In genomic region chr2:8178916-8179315, GRCh38 we compare ENCODE assay signal across 35 cellular contexts.
"Had no signal": no experiment of that assay in that cellular context is flagged by ENCODE, and none has a peak within 500 bp of the region (broad histone marks: within the 10 kb centered on the region; RNA-seq: fewer than 3 reads in every experiment).

No MANE protein-coding gene starts in this region.

- H3K27me3 Mint-ChIP-seq: activated CD4-positive, alpha-beta T cell treated with anti-CD3 and anti-CD28 coated beads, Interleukin-2, amount 10 ng/mL, durations not matched to agents 7 days and 5 days; activated CD8-positive, alpha-beta memory T cell treated with anti-CD3 and anti-CD28 coated beads, Interleukin-2, amount 10 ng/mL, durations not matched to agents 7 days and 5 days; activated naive CD8-positive, alpha-beta T cell treated with anti-CD3 and anti-CD28 coated beads for 36 hours; activated T-cell treated with anti-CD3 and anti-CD28 coated beads, Interleukin-2, amount 50 U/mL, for 24 hours; T-cell had no signal

- H3K9me3 ChIP-seq: body of pancreas, breast epithelium had no signal

- H3K27ac Mint-ChIP-seq: activated CD4-positive, alpha-beta memory T cell treated with anti-CD3 and anti-CD28 coated beads, Interleukin-2, amount 10 ng/mL, durations not matched to agents 7 days and 5 days; activated CD4-positive, alpha-beta T cell treated with anti-CD3 and anti-CD28 coated beads for 36 hours; activated CD4-positive, alpha-beta T cell treated with anti-CD3 and anti-CD28 coated beads, Interleukin-2, amount 10 ng/mL, durations not matched to agents 7 days and 5 days; activated CD8-positive, alpha-beta memory T cell treated with anti-CD3 and anti-CD28 coated beads, Interleukin-2, amount 10 ng/mL, durations not matched to agents 7 days and 5 days; activated CD8-positive, alpha-beta T cell treated with anti-CD3 and anti-CD28 coated beads, Interleukin-2, amount 10 ng/mL, durations not matched to agents 7 days and 5 days; activated naive CD4-positive, alpha-beta T cell treated with anti-CD3 and anti-CD28 coated beads for 36 hours; activated naive CD4-positive, alpha-beta T cell treated with anti-CD3 and anti-CD28 coated beads, Interleukin-2, amount 50 U/mL, for 72 hours; activated naive CD8-positive, alpha-beta T cell treated with anti-CD3 and anti-CD28 coated beads for 36 hours; activated T-cell treated with anti-CD3 and anti-CD28 coated beads, Interleukin-2, amount 50 U/mL, for 24 hours; activated T-helper 2 cell treated with anti-CD3 and anti-CD28 coated beads, Interferon-gamma antibody, Interleukin-2, Interleukin-4, amounts not matched to agents 10 μg/mL and 5 μg/mL and 100 μg/mL, durations not matched to agents 14 hours and 24 hours and 36 hours; T-cell; T-helper 2 cell treated with Interferon-gamma antibody and Interleukin-4, amounts not matched to agents 5 μg/mL and 100 μg/mL, for 36 hours; WTC11 had no signal

- H3K4me1 ChIP-seq: adrenal gland, body of pancreas, breast epithelium had no signal

- H3K4me3 Mint-ChIP-seq: activated CD4-positive, alpha-beta memory T cell treated with anti-CD3 and anti-CD28 coated beads, Interleukin-2, amount 10 ng/mL, durations not matched to agents 7 days and 5 days; activated CD4-positive, alpha-beta T cell treated with anti-CD3 and anti-CD28 coated beads for 36 hours; activated CD4-positive, alpha-beta T cell treated with anti-CD3 and anti-CD28 coated beads, Interleukin-2, amount 10 ng/mL, durations not matched to agents 7 days and 5 days; activated CD8-positive, alpha-beta memory T cell treated with anti-CD3 and anti-CD28 coated beads, Interleukin-2, amount 10 ng/mL, durations not matched to agents 7 days and 5 days; activated CD8-positive, alpha-beta T cell treated with anti-CD3 and anti-CD28 coated beads, Interleukin-2, amount 10 ng/mL, durations not matched to agents 7 days and 5 days; activated naive CD4-positive, alpha-beta T cell treated with anti-CD3 and anti-CD28 coated beads for 36 hours; activated naive CD8-positive, alpha-beta T cell treated with anti-CD3 and anti-CD28 coated beads for 36 hours; activated T-cell treated with anti-CD3 and anti-CD28 coated beads, Interleukin-2, amount 50 U/mL, for 24 hours; T-cell; T-helper 2 cell treated with Interferon-gamma antibody and Interleukin-4, amounts not matched to agents 5 μg/mL and 100 μg/mL, for 36 hours; WTC11 had no signal

- H3K4me1 Mint-ChIP-seq: activated CD4-positive, alpha-beta memory T cell treated with anti-CD3 and anti-CD28 coated beads, Interleukin-2, amount 10 ng/mL, durations not matched to agents 7 days and 5 days; activated CD4-positive, alpha-beta T cell treated with anti-CD3 and anti-CD28 coated beads for 36 hours; activated CD4-positive, alpha-beta T cell treated with anti-CD3 and anti-CD28 coated beads, Interleukin-2, amount 10 ng/mL, durations not matched to agents 7 days and 5 days; activated CD8-positive, alpha-beta memory T cell treated with anti-CD3 and anti-CD28 coated beads, Interleukin-2, amount 10 ng/mL, durations not matched to agents 7 days and 5 days; activated naive CD8-positive, alpha-beta T cell treated with anti-CD3 and anti-CD28 coated beads for 36 hours; T-cell had no signal

- ATAC-seq: activated CD4-positive, alpha-beta T cell treated with anti-CD3 and anti-CD28 coated beads for 36 hours; activated CD4-positive, CD25-positive, alpha-beta regulatory T cell treated with anti-CD3 and anti-CD28 coated beads, Interleukin-2, amount 50 U/mL, for 24 hours; activated CD8-positive, alpha-beta memory T cell treated with anti-CD3 and anti-CD28 coated beads, Interleukin-2, amount 10 ng/mL, durations not matched to agents 7 days and 5 days; activated CD8-positive, alpha-beta T cell treated with anti-CD3 and anti-CD28 coated beads, Interleukin-2, amount 10 ng/mL, durations not matched to agents 7 days and 5 days; activated naive CD4-positive, alpha-beta T cell treated with anti-CD3 and anti-CD28 coated beads, Interleukin-2, amount 50 U/mL, for 72 hours; body of pancreas; T-cell; WTC11 had no signal

- H3K4me3 ChIP-seq: adrenal gland, body of pancreas, breast epithelium had no signal

- DNase-seq: activated CD4-positive, alpha-beta memory T cell treated with anti-CD3 and anti-CD28 coated beads, Interleukin-2, amount 10 ng/mL, durations not matched to agents 7 days and 5 days; activated CD4-positive, alpha-beta T cell treated with anti-CD3 and anti-CD28 coated beads for 1 hour; activated CD4-positive, alpha-beta T cell treated with anti-CD3 and anti-CD28 coated beads for 36 hours; activated CD4-positive, alpha-beta T cell treated with anti-CD3 and anti-CD28 coated beads for 48 hours; activated CD4-positive, alpha-beta T cell treated with anti-CD3 and anti-CD28 coated beads, Interleukin-2, amount 10 ng/mL, durations not matched to agents 7 days and 5 days; activated CD4-positive, alpha-beta T cell treated with anti-CD3 and anti-CD28 coated beads, Interleukin-2, amount 50 U/mL, for 48 hours; activated CD4-positive, CD25-positive, alpha-beta regulatory T cell; activated CD8-positive, alpha-beta memory T cell treated with anti-CD3 and anti-CD28 coated beads for 24 hours; activated CD8-positive, alpha-beta memory T cell treated with anti-CD3 and anti-CD28 coated beads, Interleukin-2, amount 10 ng/mL, durations not matched to agents 7 days and 5 days; activated CD8-positive, alpha-beta memory T cell treated with anti-CD3 and anti-CD28 coated beads, Interleukin-2, amount 50 U/mL, for 48 hours; activated CD8-positive, alpha-beta T cell treated with anti-CD3 and anti-CD28 coated beads, Interleukin-2, amount 10 ng/mL, durations not matched to agents 7 days and 5 days; activated effector memory CD4-positive, alpha-beta T cell treated with Interleukin-2 at 50 U/mL for 16 hours; activated gamma-delta T cell; activated naive CD4-positive, alpha-beta T cell treated with anti-CD3 and anti-CD28 coated beads for 36 hours; activated naive CD4-positive, alpha-beta T cell treated with anti-CD3 and anti-CD28 coated beads, Interleukin-2, amount 50 U/mL, for 16 hours; activated naive CD8-positive, alpha-beta T cell treated with anti-CD3 and anti-CD28 coated beads for 36 hours; activated T-cell treated with anti-CD3 and anti-CD28 coated beads, Interleukin-2, amount 50 U/mL, for 24 hours; activated T-cell treated with anti-CD3 and anti-CD28 coated beads, Interleukin-2, amount 50 U/mL, for 48 hours; amniotic stem cell; aorta; brain microvascular endothelial cell; central memory CD4-positive, alpha-beta T cell; T-cell; T-helper 2 cell; T-helper 9 cell; WERI-Rb-1 had no signal

- H3K27me3 ChIP-seq: adrenal gland, body of pancreas, brain microvascular endothelial cell, breast epithelium had no signal

- FAIRE-seq: astrocyte had no signal

- H3K27ac ChIP-seq: adrenal gland, body of pancreas, brain microvascular endothelial cell, breast epithelium, WERI-Rb-1 had no signal

- H3K36me3 ChIP-seq: adrenal gland, brain microvascular endothelial cell, breast epithelium, WERI-Rb-1 had no signal
